Comparison of ENCODE assay signal across 36 cellular contexts in the genomic region with DNA sequence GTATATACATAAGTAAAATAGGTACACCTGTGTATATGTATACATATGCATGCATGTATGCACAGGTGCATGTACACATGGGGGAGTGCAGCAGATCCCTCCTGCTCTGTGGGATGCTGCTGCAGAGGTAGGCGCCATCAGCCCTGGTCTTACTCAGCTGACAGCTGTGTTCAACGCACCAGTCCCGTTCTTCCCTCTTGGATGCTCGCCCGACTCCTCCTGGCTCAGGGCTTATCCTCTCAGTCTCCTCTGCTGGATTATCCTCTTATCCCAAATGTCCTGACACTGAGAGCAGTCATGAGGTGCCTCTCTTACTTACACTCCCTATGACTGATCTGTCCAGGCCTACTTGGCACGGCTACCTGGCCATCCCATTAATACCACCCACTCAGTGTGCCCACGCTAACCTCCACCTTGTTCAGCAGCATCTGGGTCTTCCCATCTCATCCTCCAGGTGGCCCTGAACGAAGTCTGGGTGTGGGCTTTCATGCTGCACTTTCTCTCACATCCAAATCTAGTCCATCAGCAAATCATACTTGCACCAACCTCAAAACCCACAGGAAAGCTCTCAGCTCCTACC.
"Had no signal": no experiment of that assay in that cellular context is flagged by ENCODE, and none has a peak within 500 bp of the region (broad histone marks: within the 10 kb centered on the region; RNA-seq: fewer than 3 reads in every experiment).

No MANE protein-coding gene starts in this region.

- H3K9me3 Mint-ChIP-seq: activated CD4-positive, alpha-beta T cell treated with anti-CD3 and anti-CD28 coated beads, Interleukin-2, amount 10 ng/mL, durations not matched to agents 24 days and 14 days; activated CD8-positive, alpha-beta T cell treated with anti-CD3 and anti-CD28 coated beads for 36 hours; activated naive CD8-positive, alpha-beta T cell treated with anti-CD3 and anti-CD28 coated beads for 36 hours; activated T-cell treated with anti-CD3 and anti-CD28 coated beads, Interleukin-2, amount 50 U/mL, for 4 hours; activated T-helper 1 cell treated with anti-CD3 and anti-CD28 coated beads, Interleukin-12 subunit alpha, Interleukin-12 subunit beta, Interleukin-2, Interleukin-4 antibody, amounts not matched to agents 30 ng/mL and 10 ng/mL and 1 ng/mL, durations not matched to agents 14 hours and 24 hours and 36 hours had no signal

- H3K9me3 ChIP-seq: Peyer's patch had no signal

- H3K4me1 Mint-ChIP-seq: activated CD4-positive, alpha-beta T cell treated with anti-CD3 and anti-CD28 coated beads, Interleukin-2, amount 10 ng/mL, durations not matched to agents 24 days and 14 days; activated naive CD8-positive, alpha-beta T cell treated with anti-CD3 and anti-CD28 coated beads for 36 hours had no signal

- H3K4me1 ChIP-seq: Peyer's patch had no signal

- H3K4me3 Mint-ChIP-seq: activated CD4-positive, alpha-beta T cell treated with anti-CD3 and anti-CD28 coated beads, Interleukin-2, amount 10 ng/mL, durations not matched to agents 24 days and 14 days; activated CD8-positive, alpha-beta T cell treated with anti-CD3 and anti-CD28 coated beads for 36 hours; activated naive CD8-positive, alpha-beta T cell treated with anti-CD3 and anti-CD28 coated beads for 36 hours; activated T-cell treated with anti-CD3 and anti-CD28 coated beads, Interleukin-2, amount 50 U/mL, for 4 hours; activated T-helper 1 cell treated with anti-CD3 and anti-CD28 coated beads, Interleukin-12 subunit alpha, Interleukin-12 subunit beta, Interleukin-2, Interleukin-4 antibody, amounts not matched to agents 30 ng/mL and 10 ng/mL and 1 ng/mL, durations not matched to agents 14 hours and 24 hours and 36 hours had no signal

- H3K36me3 ChIP-seq: brain microvascular endothelial cell, Peyer's patch had no signal

- H3K36me3 Mint-ChIP-seq: activated naive CD8-positive, alpha-beta T cell treated with anti-CD3 and anti-CD28 coated beads for 36 hours had no signal

- DNase-seq: activated CD4-positive, alpha-beta T cell treated with anti-CD3 and anti-CD28 coated beads for 1 hour; activated CD4-positive, alpha-beta T cell treated with anti-CD3 and anti-CD28 coated beads, Interleukin-2, amount 10 ng/mL, durations not matched to agents 24 days and 14 days; activated CD4-positive, alpha-beta T cell treated with anti-CD3 and anti-CD28 coated beads, Interleukin-2, amount 50 U/mL, for 4 hours; activated CD4-positive, CD25-positive, alpha-beta regulatory T cell; activated CD8-positive, alpha-beta memory T cell treated with anti-CD3 and anti-CD28 coated beads, Interleukin-2, amount 50 U/mL, for 4 hours; activated CD8-positive, alpha-beta T cell treated with anti-CD3 and anti-CD28 coated beads for 36 hours; activated naive CD4-positive, alpha-beta T cell; activated naive CD4-positive, alpha-beta T cell treated with anti-CD3 and anti-CD28 coated beads, Interleukin-2, amount 50 U/mL, for 16 hours; activated naive CD8-positive, alpha-beta T cell treated with anti-CD3 and anti-CD28 coated beads for 36 hours; activated T-cell treated with anti-CD3 and anti-CD28 coated beads for 4 hours; activated T-cell treated with anti-CD3 and anti-CD28 coated beads, Interleukin-2, amount 50 U/mL, for 4 hours; amniotic stem cell; brain microvascular endothelial cell; central memory CD4-positive, alpha-beta T cell; NCI-H1092 treated with DMSO at 0.1 percent for 48 hours; NCI-H1417; NCI-H146; NCI-H187; NCI-H2029 treated with DMSO at 0.1 percent for 48 hours; NCI-H2107; NCI-H226; NCI-H446 treated with DMSO at 0.1 percent for 48 hours; NCI-H524; NCI-H69; NK-92 treated with Interleukin-12 subunit alpha and Interleukin-12 subunit beta, amount 100 ng/mL, for 24 hours; PC-3; Peyer's patch; SW 1271; T-helper 1 cell; T-helper 2 cell; T-helper 9 cell had no signal

- H3K27ac ChIP-seq: brain microvascular endothelial cell, Peyer's patch, RWPE1, VCaP had no signal

- H3K27ac Mint-ChIP-seq: activated CD4-positive, alpha-beta T cell treated with anti-CD3 and anti-CD28 coated beads, Interleukin-2, amount 10 ng/mL, durations not matched to agents 24 days and 14 days; activated CD8-positive, alpha-beta T cell treated with anti-CD3 and anti-CD28 coated beads for 36 hours; activated naive CD8-positive, alpha-beta T cell treated with anti-CD3 and anti-CD28 coated beads for 36 hours; activated T-helper 1 cell treated with anti-CD3 and anti-CD28 coated beads, Interleukin-12 subunit alpha, Interleukin-12 subunit beta, Interleukin-2, Interleukin-4 antibody, amounts not matched to agents 30 ng/mL and 10 ng/mL and 1 ng/mL, durations not matched to agents 14 hours and 24 hours and 36 hours had no signal

- H3K27me3 Mint-ChIP-seq: activated CD4-positive, alpha-beta T cell treated with anti-CD3 and anti-CD28 coated beads, Interleukin-2, amount 10 ng/mL, durations not matched to agents 24 days and 14 days; activated CD8-positive, alpha-beta T cell treated with anti-CD3 and anti-CD28 coated beads for 36 hours had no signal

- H3K4me3 ChIP-seq: K562, Peyer's patch had no signal

- ATAC-seq: activated CD8-positive, alpha-beta T cell treated with anti-CD3 and anti-CD28 coated beads for 36 hours; activated T-cell treated with anti-CD3 and anti-CD28 coated beads, Interleukin-2, amount 50 U/mL, for 4 hours; K562; PC-3; Right ventricle myocardium inferior had no signal

- H3K27me3 ChIP-seq: brain microvascular endothelial cell, Peyer's patch had no signal
